Comparison of ENCODE assay signal across 13 cellular contexts in the genomic region with DNA sequence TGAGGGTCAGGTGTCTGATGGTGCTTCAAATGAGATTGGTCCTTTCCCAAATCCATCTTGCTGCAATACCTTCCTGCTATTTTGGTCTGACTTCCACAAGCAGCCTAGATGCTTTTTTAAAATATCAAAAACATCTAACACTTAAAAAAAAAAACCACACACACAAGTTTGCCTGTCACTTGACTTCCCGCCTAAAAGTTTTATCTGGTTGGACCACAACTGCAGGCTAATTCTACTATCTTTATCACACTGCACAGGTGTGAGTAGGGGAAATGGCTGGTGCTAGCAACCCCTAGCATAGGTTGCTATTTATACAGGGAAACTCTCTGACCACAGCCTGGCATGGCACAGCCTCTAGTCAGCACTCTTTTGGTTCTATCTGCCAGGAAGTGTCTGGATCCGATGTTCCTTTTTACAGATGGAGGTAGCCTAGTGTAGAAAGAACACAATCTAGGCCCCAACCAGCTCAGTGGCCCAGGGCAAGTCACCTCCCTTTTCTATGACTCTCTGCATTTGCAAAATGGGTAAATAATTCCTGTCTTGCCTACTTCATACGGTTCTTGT. TPM values are rescaled to one million over a fixed set of nuclear protein-coding genes. Genes with fewer than 3 reads are reported as not detected.
DNase-seq lines count a peak whose midpoint lies in the region; ATAC-seq lines count a peak whose summit lies in the region.
"Had no signal": no experiment of that assay in that cellular context is flagged by ENCODE, and none has a peak within 500 bp of the region (broad histone marks: within the 10 kb centered on the region; RNA-seq: fewer than 3 reads in every experiment).

HEMGN (minus strand) TSS at position 92 of the 564 bp plus-strand sequence; CDS start at position 56, 36 bp downstream.

- no peaks in the 10 kb centered on the region for H3K36me3 Mint-ChIP-seq in CD4-positive, CD25-positive, alpha-beta regulatory T cell
- no peaks in the 10 kb centered on the region for H3K36me3 Mint-ChIP-seq in activated naive CD8-positive, alpha-beta T cell treated with anti-CD3 and anti-CD28 coated beads, Interleukin-2, amount 50 U/mL, for 24 hours (ENCODE audit: low read depth)
- H3K36me3 Mint-ChIP-seq: CD14-positive monocyte had no signal

- peaks cover 0 to 2% (median 0%) of the 10 kb centered on the region in 7 donors for H3K9me3 Mint-ChIP-seq in CD4-positive, CD25-positive, alpha-beta regulatory T cell
- no peaks in the 10 kb centered on the region for H3K9me3 Mint-ChIP-seq in activated naive CD8-positive, alpha-beta T cell treated with anti-CD3 and anti-CD28 coated beads, Interleukin-2, amount 50 U/mL, for 24 hours
- H3K9me3 Mint-ChIP-seq: CD14-positive monocyte had no signal

- H3K27ac ChIP-seq in CD4-positive, CD25-positive, alpha-beta regulatory T cell (ENCODE audit: insufficient read depth, low read length, poor library complexity, severe bottlenecking): peak within 1 kb of the TSS; percentile 64
- H3K27ac ChIP-seq in SJCRH30: no peak within 1 kb of the TSS

- H3K27ac Mint-ChIP-seq in CD4-positive, CD25-positive, alpha-beta regulatory T cell: peak within 1 kb of the TSS; percentile 86 to 88 (median 86)
- peak within 1 kb of the TSS; percentile 74 for H3K27ac Mint-ChIP-seq in activated naive CD8-positive, alpha-beta T cell treated with anti-CD3 and anti-CD28 coated beads, Interleukin-2, amount 50 U/mL, for 24 hours
- H3K27ac Mint-ChIP-seq: CD14-positive monocyte had no signal

- peak in 2 of 3 donors; percentile 56 to 70 for DNase-seq in CD4-positive, CD25-positive, alpha-beta regulatory T cell
- DNase-seq in RPMI8226: peak; percentile 89
- peak; percentile 18 for DNase-seq in activated naive CD8-positive, alpha-beta T cell treated with anti-CD3 and anti-CD28 coated beads, Interleukin-2, amount 50 U/mL, for 24 hours
- DNase-seq in SJCRH30: no peak
- DNase-seq in NCI-H2107 (lab: John Stamatoyannopoulos, UW): no peak
- DNase-seq in NCI-H2196 (lab: John Stamatoyannopoulos, UW; ENCODE audit: unreplicated experiment): no peak
- DNase-seq: amygdala, kidney glomerular epithelial cell had no signal

- H3K9me3 ChIP-seq in CD4-positive, CD25-positive, alpha-beta regulatory T cell (ENCODE audit: control insufficient read depth in 2 of 2, low read length in 2 of 2): no peaks in the 10 kb centered on the region
- no peaks in the 10 kb centered on the region for H3K9me3 ChIP-seq in SJCRH30 (replicated peaks)

- ATAC-seq in CD4-positive, CD25-positive, alpha-beta regulatory T cell (ENCODE audit: low read depth in 2 of 2): peak; percentile 89 to 90
- ATAC-seq in GM21423 (IDR thresholded peaks at IDR 0.05; ENCODE audit: unreplicated experiment) (peak; percentile 67), GM18873 (IDR thresholded peaks at IDR 0.05; ENCODE audit: low FRiP score, unreplicated experiment) (no peak)
- ATAC-seq in activated naive CD8-positive, alpha-beta T cell treated with anti-CD3 and anti-CD28 coated beads, Interleukin-2, amount 50 U/mL, for 24 hours: peak; percentile 73

- peaks cover 11 to 43% (median 19%) of the 10 kb centered on the region in 4 donors for H3K4me1 Mint-ChIP-seq in CD4-positive, CD25-positive, alpha-beta regulatory T cell
- peaks cover 20% of the 10 kb centered on the region for H3K4me1 Mint-ChIP-seq in activated naive CD8-positive, alpha-beta T cell treated with anti-CD3 and anti-CD28 coated beads, Interleukin-2, amount 50 U/mL, for 24 hours

- H3K27me3 ChIP-seq in CD4-positive, CD25-positive, alpha-beta regulatory T cell (ENCODE audit: control insufficient read depth, insufficient read depth, low read length): peaks cover under 1% of the 10 kb centered on the region
- H3K27me3 ChIP-seq in SJCRH30: peaks cover 41% of the 10 kb centered on the region

- H3K36me3 ChIP-seq in CD4-positive, CD25-positive, alpha-beta regulatory T cell (ENCODE audit: control insufficient read depth, insufficient read depth, low read length): no peaks in the 10 kb centered on the region
- H3K36me3 ChIP-seq in SJCRH30: no peaks in the 10 kb centered on the region

- H3K27me3 Mint-ChIP-seq in CD4-positive, CD25-positive, alpha-beta regulatory T cell: peaks cover 13% of the 10 kb centered on the region
- H3K27me3 Mint-ChIP-seq in activated naive CD8-positive, alpha-beta T cell treated with anti-CD3 and anti-CD28 coated beads, Interleukin-2, amount 50 U/mL, for 24 hours: no peaks in the 10 kb centered on the region

- H3K4me3 ChIP-seq in CD4-positive, CD25-positive, alpha-beta regulatory T cell (ENCODE audit: low read depth, low read length): peak within 1 kb of the TSS; percentile 30
- no peak within 1 kb of the TSS for H3K4me3 ChIP-seq in SJCRH30

- peak within 1 kb of the TSS; percentile 7 to 77 (median 56) for H3K4me3 Mint-ChIP-seq in CD4-positive, CD25-positive, alpha-beta regulatory T cell
- no peak within 1 kb of the TSS for H3K4me3 Mint-ChIP-seq in activated naive CD8-positive, alpha-beta T cell treated with anti-CD3 and anti-CD28 coated beads, Interleukin-2, amount 50 U/mL, for 24 hours
- H3K4me3 Mint-ChIP-seq: CD14-positive monocyte had no signal

- peaks cover 15% of the 10 kb centered on the region for H3K4me1 ChIP-seq in CD4-positive, CD25-positive, alpha-beta regulatory T cell (ENCODE audit: control insufficient read depth, insufficient read depth, low read length, poor library complexity, severe bottlenecking)
- H3K4me1 ChIP-seq in SJCRH30: no peaks in the 10 kb centered on the region

RNA-seq across cellular contexts. Expression of gene HEMGN, which starts in this region (rescaled TPM):
- 3.6 TPM for total RNA-seq in CD4-positive, CD25-positive, alpha-beta regulatory T cell
- 1 to 10 TPM; 1.7 to 7.0 (median 4.7) TPM for polyA plus RNA-seq in CD4-positive, CD25-positive, alpha-beta regulatory T cell
- total RNA-seq in SJCRH30 (2014; rRNA removed; shearing (Covaris generic)): not detected in 2 replicates
- total RNA-seq: renal cortical epithelial cell had no signal
- polyA plus RNA-seq: esophagus had no signal

Comparison
In these comparisons a context has a peak if more than half of its experiments do, and no peak if none do; other contexts are left out.
1. DNase-seq: peak in CD4-positive, CD25-positive, alpha-beta regulatory T cell (2 of 3), RPMI8226 (single experiment) and activated naive CD8-positive, alpha-beta T cell treated with anti-CD3 and anti-CD28 coated beads, Interleukin-2, amount 50 U/mL, for 24 hours (single experiment); none in SJCRH30 (0 of 2), NCI-H2107 (single experiment) and NCI-H2196 (single experiment).